Comparison of ENCODE assay signal across 18 cellular contexts in genomic region chr3:4771238-4771637, GRCh38.
DNase-seq lines count a peak whose midpoint lies in the region; ATAC-seq and TF ChIP-seq lines count a peak whose summit lies in the region.
"Had no signal": no experiment of that assay in that cellular context is flagged by ENCODE, and none has a peak within 500 bp of the region (broad histone marks: within the 10 kb centered on the region; RNA-seq: fewer than 3 reads in every experiment).

No MANE protein-coding gene starts in this region.

- no peaks in the 10 kb centered on the region for H3K9me3 ChIP-seq in body of pancreas
- peaks cover 0 to 4% (median under 1%) of the 10 kb centered on the region in 5 donors for H3K9me3 ChIP-seq in subcutaneous abdominal adipose tissue (ENCODE audit: control insufficient read depth in 5 of 5, low read length in 5 of 5)

- H3K4me1 ChIP-seq in body of pancreas = peaks cover 57% of the 10 kb centered on the region
- peaks cover 7 to 24% (median 21%) of the 10 kb centered on the region in 5 donors for H3K4me1 ChIP-seq in subcutaneous abdominal adipose tissue (ENCODE audit: control insufficient read depth in 5 of 5, insufficient read depth in 5 of 5, low read length in 5 of 5)

- 70 to 74% methylated on average over 5 of the region's 5 CpGs for WGBS in body of pancreas, 2 donors

- no peak for DNase-seq in activated CD4-positive, alpha-beta T cell treated with anti-CD3 and anti-CD28 coated beads, Interleukin-2, amount 10 ng/mL, durations not matched to agents 24 days and 14 days
- DNase-seq in activated CD4-positive, alpha-beta T cell treated with anti-CD3 and anti-CD28 coated beads, Interleukin-2, amount 50 U/mL, for 48 hours = no peak
- DNase-seq in body of pancreas = no peak
- DNase-seq in OCI-M1 (lab: John Stamatoyannopoulos, UW) = no peak
- DNase-seq: 8988T; activated effector memory CD4-positive, alpha-beta T cell treated with Interleukin-2 at 50 U/mL for 16 hours; cerebellar nuclear complex; Karpas-422; natural killer cell; NCI-H1105; NCI-H526; posterior cingulate gyrus; stimulated activated CD8-positive, alpha-beta memory T cell treated with anti-CD3 and anti-CD28 coated beads, Interleukin-4, amount 100 ng/mL, for 48 hours; upper lobe of left lung had no signal

- H3K27me3 ChIP-seq in body of pancreas (no peaks in the 10 kb centered on the region), subcutaneous abdominal adipose tissue (ENCODE audit: control insufficient read depth in 5 of 5, insufficient read depth in 4 of 5, low read length in 5 of 5) (no peaks in the 10 kb centered on the region)
- H3K27me3 ChIP-seq: upper lobe of left lung had no signal

- peaks cover 54% of the 10 kb centered on the region for H3K4me1 Mint-ChIP-seq in activated CD4-positive, alpha-beta T cell treated with anti-CD3 and anti-CD28 coated beads, Interleukin-2, amount 10 ng/mL, durations not matched to agents 24 days and 14 days
- H3K4me1 Mint-ChIP-seq in nephron = peaks cover 28% of the 10 kb centered on the region

- peak overlapping the region; percentile 57 for H3K27ac Mint-ChIP-seq in activated CD4-positive, alpha-beta T cell treated with anti-CD3 and anti-CD28 coated beads, Interleukin-2, amount 10 ng/mL, durations not matched to agents 24 days and 14 days
- peak overlapping the region in 2 of 3 experiments; percentile 59 to 93 for H3K27ac Mint-ChIP-seq in nephron
- H3K27ac Mint-ChIP-seq: natural killer cell had no signal

- intact Hi-C loops in activated CD4-positive, alpha-beta T cell treated with anti-CD3 and anti-CD28 coated beads, Interleukin-2, amount 10 ng/mL, durations not matched to agents 24 days and 14 days (cut with micrococcal nuclease) = loop anchor here (10.0 kb wide), 1 partner anchor 386 kb away; no protein-coding TSS in a partner anchor
- intact Hi-C loops in body of pancreas (cut with DNase I) = no loop called here

- TF ChIP-seq CTCF in body of pancreas (IDR thresholded peaks at IDR 0.05) = no peak
- no peak for TF ChIP-seq CTCF in nephron (IDR thresholded peaks at IDR 0.05; ENCODE audit: unreplicated experiment in 3 of 3)

- no peak for TF ChIP-seq POLR2A in body of pancreas (IDR thresholded peaks at IDR 0.05)

- ATAC-seq in body of pancreas (no peak), HG02973 (IDR thresholded peaks at IDR 0.05; ENCODE audit: unreplicated experiment) (no peak), GM18907 (IDR thresholded peaks at IDR 0.05; ENCODE audit: unreplicated experiment) (no peak)
- ATAC-seq: natural killer cell had no signal

- H3K9ac ChIP-seq in subcutaneous abdominal adipose tissue (ENCODE audit: low read length in 5 of 5) = no peak overlapping the region

- H3K27me3 Mint-ChIP-seq in activated CD4-positive, alpha-beta T cell treated with anti-CD3 and anti-CD28 coated beads, Interleukin-2, amount 10 ng/mL, durations not matched to agents 24 days and 14 days = no peaks in the 10 kb centered on the region
- H3K27me3 Mint-ChIP-seq in nephron (ENCODE audit: low read depth) = peaks cover 5% of the 10 kb centered on the region

- H3K27ac ChIP-seq in body of pancreas (peak overlapping the region in 3 of 4 donors; percentile 82 to 90 (median 88)), subcutaneous abdominal adipose tissue (ENCODE audit: low read depth, low read length) (peak overlapping the region; percentile 87)

- H3K4me3 ChIP-seq in body of pancreas = no peak overlapping the region
- no peak overlapping the region for H3K4me3 ChIP-seq in subcutaneous abdominal adipose tissue (ENCODE audit: low read depth in 1 of 5, low read length in 5 of 5)
- H3K4me3 ChIP-seq: upper lobe of left lung had no signal

- peaks cover 79% of the 10 kb centered on the region for H3K36me3 Mint-ChIP-seq in activated CD4-positive, alpha-beta T cell treated with anti-CD3 and anti-CD28 coated beads, Interleukin-2, amount 10 ng/mL, durations not matched to agents 24 days and 14 days (ENCODE audit: low read depth)
- peaks cover 69% of the 10 kb centered on the region for H3K36me3 Mint-ChIP-seq in nephron (ENCODE audit: low read depth)

- H3K36me3 ChIP-seq in body of pancreas (replicated peaks in 1 of 2; ENCODE audit: insufficient read depth in 1 of 2, low read depth in 2 of 2) (no peaks in the 10 kb centered on the region), subcutaneous abdominal adipose tissue (ENCODE audit: control insufficient read depth in 5 of 5, insufficient read depth in 5 of 5, low read length in 5 of 5) (peaks cover 0 to 16% (median 5%) of the 10 kb centered on the region in 5 donors)

- peaks cover 18% of the 10 kb centered on the region for H3K9me3 Mint-ChIP-seq in activated CD4-positive, alpha-beta T cell treated with anti-CD3 and anti-CD28 coated beads, Interleukin-2, amount 10 ng/mL, durations not matched to agents 24 days and 14 days
- peaks cover 5% of the 10 kb centered on the region for H3K9me3 Mint-ChIP-seq in nephron

- no peak overlapping the region for H3K4me3 Mint-ChIP-seq in activated CD4-positive, alpha-beta T cell treated with anti-CD3 and anti-CD28 coated beads, Interleukin-2, amount 10 ng/mL, durations not matched to agents 24 days and 14 days
- H3K4me3 Mint-ChIP-seq in nephron = no peak overlapping the region
- H3K4me3 Mint-ChIP-seq: natural killer cell had no signal
